In the genomic region with DNA sequence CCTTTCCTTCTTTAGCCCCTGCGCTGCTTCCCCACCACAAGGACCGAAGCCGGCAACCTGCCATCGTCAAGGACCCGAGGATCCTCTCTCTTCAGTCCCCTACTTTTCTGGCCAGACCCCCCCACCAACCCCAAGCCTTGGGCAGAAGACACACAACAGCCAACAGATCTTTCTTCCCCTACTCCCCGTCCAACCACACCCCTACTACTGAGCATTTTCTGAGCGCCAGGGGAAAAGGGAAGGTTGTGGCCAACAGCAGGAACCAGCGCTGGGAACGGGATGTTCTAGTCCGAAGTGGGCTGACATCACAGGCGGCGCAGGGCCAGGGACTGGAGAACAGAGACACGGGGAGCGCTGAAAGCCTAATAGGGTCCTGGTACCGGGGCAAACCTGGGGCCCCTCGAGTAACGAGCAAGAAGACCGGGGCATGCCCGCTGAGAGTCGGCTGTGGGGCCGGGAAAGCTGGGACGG, we compare ENCODE assay signal across 8 cellular contexts. TPM values are rescaled to one million over a fixed set of nuclear protein-coding genes. Genes with fewer than 3 reads are reported as not detected.
DNase-seq lines count a peak whose midpoint lies in the region; ATAC-seq, FAIRE-seq and TF ChIP-seq lines count a peak whose summit lies in the region.

No MANE protein-coding gene starts in this region.

- WGBS in esophagus squamous epithelium, 2 donors, result 2 to 4% methylated on average over 10 to 13 of the region's 22 CpGs
- WGBS in aorta, 2 donors, result 0 to 1% methylated on average over 22 of the region's 22 CpGs

- H3K79me2 ChIP-seq in GM23338 (replicated peaks; ENCODE audit: insufficient read depth), result peaks cover 6% of the 10 kb centered on the region; the same call in 1 of the 2 replicates

- peak overlapping the region; percentile 100 for H3K4me2 ChIP-seq in GM23338

- peak; percentile 53 for DNase-seq in AG08396 (ENCODE audit: low spot score)
- DNase-seq in GM23338 (ENCODE audit: low spot score), result peak; percentile 54
- no peak for DNase-seq in esophagus squamous epithelium (lab: John Stamatoyannopoulos, UW)
- peak; percentile 94 to 95 for DNase-seq in aorta
- no peak for DNase-seq in D721Med (ENCODE audit: insufficient read length, low spot score)

- no peak overlapping the region; the same call in none of the 3 replicates for H3K4me3 Mint-ChIP-seq in GM23338

- TF ChIP-seq CTCF in GM23338 (conservative IDR thresholded peaks at IDR 0.05; ENCODE audit: low read depth in 2 of 2) (no peak), VCaP (conservative IDR thresholded peaks at IDR 0.05) (no peak), esophagus squamous epithelium (IDR thresholded peaks at IDR 0.05) (no peak), D721Med (IDR thresholded peaks at IDR 0.05; ENCODE audit: insufficient read depth, missing control alignments) (no peak)

- peak overlapping the region; percentile 97 for H3K4me3 ChIP-seq in GM23338
- peak overlapping the region; percentile 81 to 94 (median 82) for H3K4me3 ChIP-seq in esophagus squamous epithelium
- peak overlapping the region; percentile 67 to 89 for H3K4me3 ChIP-seq in muscle layer of colon (ENCODE audit: low read depth in 1 of 2, low read length in 2 of 2)
- peak overlapping the region; percentile 74 to 93 for H3K4me3 ChIP-seq in aorta (ENCODE audit: low read length in 2 of 2)

- H3K9me2 ChIP-seq in GM23338 (ENCODE audit: insufficient read depth), result no peaks in the 10 kb centered on the region

- FAIRE-seq in D721Med (lab: Jason Lieb, UNC), result no peak

- H3K36me3 ChIP-seq in GM23338 (ENCODE audit: insufficient read depth) (no peaks in the 10 kb centered on the region), esophagus squamous epithelium (peaks cover 39 to 52% (median 47%) of the 10 kb centered on the region in 3 donors), muscle layer of colon (ENCODE audit: insufficient read depth, low read length) (peaks cover 51% of the 10 kb centered on the region), aorta (ENCODE audit: control insufficient read depth in 1 of 2, insufficient read depth in 2 of 2, low read length in 1 of 2) (peaks cover 0 to 27% of the 10 kb centered on the region in 2 donors)

- H3K9me3 ChIP-seq in esophagus squamous epithelium, result no peaks in the 10 kb centered on the region
- no peaks in the 10 kb centered on the region for H3K9me3 ChIP-seq in muscle layer of colon (ENCODE audit: low read length)
- no peaks in the 10 kb centered on the region for H3K9me3 ChIP-seq in aorta (ENCODE audit: control insufficient read depth, low read length)

- intact Hi-C loops in esophagus squamous epithelium (cut with DNase I) (no loop called here), aorta (cut with DNase I) (loop anchor here in 1 of 2 donors (5.0 to 10.0 kb wide), 2 partner anchors 467 to 579 kb away; a partner anchor contains a TSS)

- H3K4me1 Mint-ChIP-seq in GM23338, result peaks cover 17% of the 10 kb centered on the region

- H3K27me3 Mint-ChIP-seq in GM23338 (ENCODE audit: insufficient read depth, low read depth, poor library complexity), result peaks cover 27% of the 10 kb centered on the region

- no peaks in the 10 kb centered on the region; the same call in 2 of the 3 replicates for H3K9me3 Mint-ChIP-seq in GM23338

- H3K4me1 ChIP-seq in GM23338 (ENCODE audit: insufficient read depth), result peaks cover 30% of the 10 kb centered on the region
- H3K4me1 ChIP-seq in esophagus squamous epithelium, result peaks cover 28 to 81% (median 31%) of the 10 kb centered on the region in 3 donors
- H3K4me1 ChIP-seq in muscle layer of colon (ENCODE audit: insufficient read depth, low read length), result peaks cover 35% of the 10 kb centered on the region
- H3K4me1 ChIP-seq in aorta (ENCODE audit: control insufficient read depth in 1 of 2, insufficient read depth in 2 of 2, low read length in 2 of 2), result no peaks in the 10 kb centered on the region

- H3K27ac Mint-ChIP-seq in GM23338, result peak overlapping the region; percentile 20; the same call in 1 of the 2 replicates

- peaks cover 24% of the 10 kb centered on the region for H3K36me3 Mint-ChIP-seq in GM23338 (ENCODE audit: low read depth)

- peak in 1 of 4 donors; percentile 58 for TF ChIP-seq POLR2A in esophagus squamous epithelium (IDR thresholded peaks at IDR 0.05)

- no peak overlapping the region for H3K27ac ChIP-seq in GM23338 (ENCODE audit: low read depth)
- H3K27ac ChIP-seq in VCaP, result peak overlapping the region; percentile 73
- peak overlapping the region; percentile 99 to 100 (median 100) for H3K27ac ChIP-seq in esophagus squamous epithelium
- H3K27ac ChIP-seq in muscle layer of colon (ENCODE audit: low read depth, low read length), result peak overlapping the region; percentile 98
- peak overlapping the region; percentile 90 to 100 for H3K27ac ChIP-seq in aorta (ENCODE audit: low read depth in 1 of 2, low read length in 2 of 2)

- H3K27me3 ChIP-seq in GM23338 (ENCODE audit: insufficient read depth), result no peaks in the 10 kb centered on the region
- H3K27me3 ChIP-seq in esophagus squamous epithelium, result no peaks in the 10 kb centered on the region
- no peaks in the 10 kb centered on the region for H3K27me3 ChIP-seq in muscle layer of colon (ENCODE audit: control insufficient read depth in 1 of 2, insufficient read depth in 2 of 2, low read length in 2 of 2)
- no peaks in the 10 kb centered on the region for H3K27me3 ChIP-seq in aorta (ENCODE audit: control insufficient read depth in 1 of 2, insufficient read depth in 2 of 2, low read length in 1 of 2)

- peak overlapping the region; percentile 92 for H3K9ac ChIP-seq in muscle layer of colon (ENCODE audit: low read length)

- H2AFZ ChIP-seq in GM23338, result peak overlapping the region; percentile 23; the same call in 1 of the 2 replicates

- H3F3A ChIP-seq in GM23338 (replicated peaks; ENCODE audit: low read depth), result peaks cover 38% of the 10 kb centered on the region; the same call in 1 of the 2 replicates

- no peaks in the 10 kb centered on the region; the same call in 1 of the 2 replicates for H4K20me1 ChIP-seq in GM23338 (replicated peaks; ENCODE audit: insufficient read depth)

- peak; percentile 0; the same call in 1 of the 3 replicates for ATAC-seq in GM23338
- peak; percentile 4 for ATAC-seq in aorta (ENCODE audit: low FRiP score)
- ATAC-seq in HG02938 (IDR thresholded peaks at IDR 0.05; ENCODE audit: unreplicated experiment), result no peak

TF ChIP-seq in GM23338, 12 proteins besides CTCF, POLR2A, EP300 and RAD21 (continues in another document):
- no peak for TF ChIP-seq NANOG (IDR thresholded peaks at IDR 0.05; ENCODE audit: borderline replicate concordance)
- TF ChIP-seq, protein P1, sequence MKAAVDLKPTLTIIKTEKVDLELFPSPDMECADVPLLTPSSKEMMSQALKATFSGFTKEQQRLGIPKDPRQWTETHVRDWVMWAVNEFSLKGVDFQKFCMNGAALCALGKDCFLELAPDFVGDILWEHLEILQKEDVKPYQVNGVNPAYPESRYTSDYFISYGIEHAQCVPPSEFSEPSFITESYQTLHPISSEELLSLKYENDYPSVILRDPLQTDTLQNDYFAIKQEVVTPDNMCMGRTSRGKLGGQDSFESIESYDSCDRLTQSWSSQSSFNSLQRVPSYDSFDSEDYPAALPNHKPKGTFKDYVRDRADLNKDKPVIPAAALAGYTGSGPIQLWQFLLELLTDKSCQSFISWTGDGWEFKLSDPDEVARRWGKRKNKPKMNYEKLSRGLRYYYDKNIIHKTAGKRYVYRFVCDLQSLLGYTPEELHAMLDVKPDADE (IDR thresholded peaks at IDR 0.05), result no peak

RNA-seq across cellular contexts. Expression of a gene that starts 0.5 kb away (rescaled TPM):
- 36.1 and 40.5 TPM in 2 replicates for total RNA-seq in GM23338 (2014; rRNA removed; shearing (Covaris generic))
- polyA plus RNA-seq in GM23338 (2016; fragmentation: Nextera tagmentation; extraction: Ambion mirVana), result 12.2 and 12.4 TPM in 2 replicates
- 10 to 100 TPM; 33.6 to 95.0 (median 56.3) TPM for total RNA-seq in esophagus squamous epithelium
- total RNA-seq in aorta, result 100 to 1,000 TPM; 100 to 297 TPM
- polyA plus RNA-seq in aorta, result 100 to 1,000 TPM in 1 of 2 donors, 10 to 100 TPM in 1; 34.3 to 246 TPM

RNA-seq across cellular contexts. Expression of a gene that starts 11.1 kb away (rescaled TPM):
- 6.9 and 9.8 TPM in 2 replicates for total RNA-seq in GM23338 (2014; rRNA removed; shearing (Covaris generic))
- 25.4 and 32.3 TPM in 2 replicates for polyA plus RNA-seq in GM23338 (2016; fragmentation: Nextera tagmentation; extraction: Ambion mirVana)
- total RNA-seq in esophagus squamous epithelium, result 10 to 100 TPM in 3 of 4 donors, 1 to 10 TPM in 1; 6.2 to 20.4 (median 12.0) TPM
- total RNA-seq in aorta, result 10 to 100 TPM; 73.4 to 80.8 TPM
- 100 to 1,000 TPM in 1 of 2 donors, 10 to 100 TPM in 1; 59.7 to 105 TPM for polyA plus RNA-seq in aorta

RNA-seq across cellular contexts. Expression of a gene that starts 24.5 kb away (rescaled TPM):
- 11.0 and 20.4 TPM in 2 replicates for total RNA-seq in GM23338 (2014; rRNA removed; shearing (Covaris generic))
- polyA plus RNA-seq in GM23338 (2016; fragmentation: Nextera tagmentation; extraction: Ambion mirVana), result 10.8 and 16.3 TPM in 2 replicates
- total RNA-seq in esophagus squamous epithelium, result 10 to 100 TPM; 12.7 to 21.7 (median 15.5) TPM
- total RNA-seq in aorta, result 10 to 100 TPM in 1 of 2 donors, 1 to 10 TPM in 1; 8.9 to 12.3 TPM
- 10 to 100 TPM in 1 of 2 donors, 1 to 10 TPM in 1; 9.9 to 20.9 TPM for polyA plus RNA-seq in aorta

RNA-seq across cellular contexts. Expression of a gene that starts 27.8 kb away (rescaled TPM):
- total RNA-seq in GM23338 (2014; rRNA removed; shearing (Covaris generic)), result 0.14 TPM in 1 of 2 replicates, not detected in the other
- polyA plus RNA-seq in GM23338 (2016; fragmentation: Nextera tagmentation; extraction: Ambion mirVana), result 0.24 TPM in 1 of 2 replicates, not detected in the other
- total RNA-seq in esophagus squamous epithelium, result not detected
- total RNA-seq in aorta, result under 1 TPM; 0.19 to 0.30 TPM
- polyA plus RNA-seq in aorta, result 1 to 10 TPM in 1 of 2 donors, not detected in 1; 1.6 TPM

RNA-seq across cellular contexts. Expression of a gene that starts 33.4 kb away (rescaled TPM):
- total RNA-seq in GM23338 (2014; rRNA removed; shearing (Covaris generic)), result 0.10 and 1.6 TPM in 2 replicates
- polyA plus RNA-seq in GM23338 (2016; fragmentation: Nextera tagmentation; extraction: Ambion mirVana) (0.27 TPM in 1 of 2 replicates, not detected in the other), aorta (not detected)
- total RNA-seq in esophagus squamous epithelium (1 to 10 TPM in 2 of 4 donors, under 1 TPM in 1, not detected in 1; 0.30 to 8.8 (median 2.2) TPM), aorta (not detected)

Comparison
In these comparisons a context has a peak if more than half of its experiments do, and no peak if none do; other contexts are left out.
1. DNase-seq: peak in AG08396 (single experiment), GM23338 (single experiment) and aorta (2 of 2); none in esophagus squamous epithelium (single experiment) and D721Med (single experiment).
2. Peak in every context shown above with its lines, with median percentiles within 50 percentile points of each other: H3K4me3 ChIP-seq.